ENCODE assay signal across 8 cellular contexts in the genomic region with DNA sequence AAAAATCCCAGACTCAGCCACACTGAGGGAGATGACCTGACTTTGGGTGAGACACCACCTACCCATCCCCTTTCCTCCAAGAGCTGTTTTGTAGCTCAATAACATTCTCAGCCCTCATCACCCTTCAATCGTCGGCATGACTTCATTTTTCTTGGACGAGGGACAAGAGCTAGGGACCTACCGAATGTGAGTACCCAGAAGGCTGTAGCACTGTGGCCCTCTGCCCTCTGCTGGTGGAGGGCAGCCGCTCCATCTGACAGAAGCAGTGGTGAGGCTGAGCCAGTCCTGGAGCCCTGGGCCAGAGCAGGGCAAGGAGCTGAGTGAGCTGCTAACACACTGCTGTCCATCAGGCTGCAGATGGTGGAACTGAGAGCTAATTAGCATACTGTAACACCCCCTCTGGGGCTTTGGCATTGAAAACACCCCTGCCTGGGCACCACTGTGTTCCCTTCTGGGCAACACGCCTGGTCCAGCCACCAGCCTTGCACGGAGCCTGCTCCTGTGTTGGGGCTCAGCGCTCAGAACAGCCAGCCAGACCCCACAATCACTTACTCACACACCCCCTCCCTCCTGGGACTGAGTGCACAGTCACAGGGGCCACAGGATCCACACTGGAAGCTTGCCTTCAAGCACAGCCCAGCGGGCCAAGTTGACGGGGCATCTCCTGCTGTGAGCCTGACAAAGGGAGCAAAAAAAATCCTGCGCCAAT. TPM values are rescaled to one million over a fixed set of nuclear protein-coding genes. Genes with fewer than 3 reads are reported as not detected.
DNase-seq lines count a peak whose midpoint lies in the region; ATAC-seq and TF ChIP-seq lines count a peak whose summit lies in the region.

No MANE protein-coding gene starts in this region.

- no peak overlapping the region for H3K4me2 ChIP-seq in PC-3 (ENCODE audit: low read length)
- H3K4me2 ChIP-seq in trophoblast cell (ENCODE audit: low read length), result no peak overlapping the region

- H3F3A ChIP-seq in PC-3 (ENCODE audit: low read length, unreplicated experiment), result no peaks in the 10 kb centered on the region

- DNase-seq in stimulated activated CD4-positive, alpha-beta T cell treated with anti-CD3 and anti-CD28 coated beads, Interleukin-12 subunit alpha, Interleukin-12 subunit beta, amount 100 ng/mL, for 48 hours (ENCODE audit: low read depth in 2 of 3, low spot score in 1 of 3), result peak; percentile 10 to 19 (median 13)
- DNase-seq in stimulated activated CD4-positive, alpha-beta T cell treated with anti-CD3 and anti-CD28 coated beads, Interleukin-12 subunit alpha, Interleukin-12 subunit beta, amount 100 ng/mL, for 4 hours, result no peak
- DNase-seq in PC-3 (peak; percentile 78), dorsolateral prefrontal cortex (peak in 1 of 10 donors; percentile 14), trophoblast cell (peak; percentile 51 to 74), DMS79 (lab: John Stamatoyannopoulos, UW) (no peak), putamen (ENCODE audit: low spot score) (no peak)

- H4K20me1 ChIP-seq in PC-3 (ENCODE audit: low read length), result no peaks in the 10 kb centered on the region

- H3K14ac ChIP-seq in trophoblast cell (ENCODE audit: low read length), result no peak overlapping the region

- H3K36me3 ChIP-seq in PC-3 (ENCODE audit: low read depth, low read length) (no peaks in the 10 kb centered on the region), trophoblast cell (ENCODE audit: control insufficient read depth in 1 of 2, insufficient read depth in 2 of 2, low read length in 2 of 2) (no peaks in the 10 kb centered on the region)

- no peak overlapping the region for H3K9ac ChIP-seq in PC-3 (ENCODE audit: low read length)
- H3K9ac ChIP-seq in trophoblast cell (ENCODE audit: low read length), result no peak overlapping the region

- H2AK5ac ChIP-seq in trophoblast cell (ENCODE audit: low read length), result no peak overlapping the region

- peak; percentile 82 for TF ChIP-seq CTCF in PC-3 (conservative IDR thresholded peaks at IDR 0.05; ENCODE audit: low read depth, low read length)
- TF ChIP-seq CTCF in dorsolateral prefrontal cortex (IDR thresholded peaks at IDR 0.05 in 54 of 56, conservative IDR thresholded peaks at IDR 0.05 in 2 of 56; ENCODE audit: low read depth in 1 of 56, partially characterized antibody in 56 of 56), result peak in 47 of 56 donors; percentile 8 to 53 (median 36)

- POLR2A ChIA-PET in PC-3 (lab: Charles Lee; ENCODE audit: unreplicated experiment), result no interaction called here

- H2BK12ac ChIP-seq in trophoblast cell (ENCODE audit: low read length), result no peak overlapping the region

- no peak overlapping the region for H3K4ac ChIP-seq in trophoblast cell (ENCODE audit: low read depth, low read length)

- H3K27me3 ChIP-seq in PC-3 (ENCODE audit: low read length) (no peaks in the 10 kb centered on the region), dorsolateral prefrontal cortex (peaks cover 0 to 9% (median 0%) of the 10 kb centered on the region in 45 donors), trophoblast cell (ENCODE audit: insufficient read depth, low read length) (no peaks in the 10 kb centered on the region)

- no peak overlapping the region for H3K27ac ChIP-seq in PC-3 (ENCODE audit: low read length)
- H3K27ac ChIP-seq in dorsolateral prefrontal cortex, result no peak overlapping the region
- H3K27ac ChIP-seq in trophoblast cell (ENCODE audit: low read depth, low read length), result no peak overlapping the region

- no peak overlapping the region for H4K12ac ChIP-seq in trophoblast cell (ENCODE audit: low read depth, low read length)

- intact Hi-C loops in PC-3 (cut with micrococcal nuclease), result loop anchor here (2.0 to 10.0 kb wide), 3 partner anchors 50 to 256 kb away; a partner anchor contains a TSS
- intact Hi-C loops in dorsolateral prefrontal cortex (cut with DNase I), result no loop called here

- H2BK120ac ChIP-seq in trophoblast cell (ENCODE audit: insufficient read depth, low read length, poor library complexity), result no peak overlapping the region

- H3K4me1 ChIP-seq in PC-3 (ENCODE audit: insufficient read depth, low read length), result no peaks in the 10 kb centered on the region
- H3K4me1 ChIP-seq in trophoblast cell (ENCODE audit: control insufficient read depth in 1 of 2, insufficient read depth in 2 of 2, low read length in 2 of 2), result no peaks in the 10 kb centered on the region

- WGBS in trophoblast cell (ENCODE audit: extremely low coverage, insufficient coverage, insufficient read length), result no CpG with 5 or more reads among the region's 11 CpGs

- H3K18ac ChIP-seq in trophoblast cell (ENCODE audit: low read length), result no peak overlapping the region

- H3K79me2 ChIP-seq in PC-3 (ENCODE audit: low read length) (no peaks in the 10 kb centered on the region), trophoblast cell (ENCODE audit: control insufficient read depth, insufficient read depth, low read length, poor library complexity) (no peaks in the 10 kb centered on the region)

- H3K9me3 ChIP-seq in PC-3 (ENCODE audit: low read length), result no peaks in the 10 kb centered on the region
- peaks cover 2% of the 10 kb centered on the region for H3K9me3 ChIP-seq in trophoblast cell (ENCODE audit: insufficient read depth, low read depth, low read length)

- no TSS peak for BruUV-seq in PC-3 (replicated peaks; lab: Mats Ljungman, UMichigan)

- ATAC-seq in PC-3 (peak; percentile 87), HG02763 (IDR thresholded peaks at IDR 0.05; ENCODE audit: unreplicated experiment) (no peak)

- no peaks in the 10 kb centered on the region for H3K79me1 ChIP-seq in trophoblast cell (ENCODE audit: low read length)

- no peaks in the 10 kb centered on the region for H3K9me2 ChIP-seq in PC-3 (replicated peaks; ENCODE audit: low read length)

- H2BK5ac ChIP-seq in trophoblast cell (ENCODE audit: low read depth, low read length, poor library complexity), result no peak overlapping the region

- no peak overlapping the region for H3K23ac ChIP-seq in trophoblast cell (ENCODE audit: low read length)

- H4K91ac ChIP-seq in trophoblast cell (ENCODE audit: low read depth, low read length), result no peak overlapping the region

- no peak overlapping the region for H3K4me3 ChIP-seq in PC-3 (ENCODE audit: low read length)
- H3K4me3 ChIP-seq in dorsolateral prefrontal cortex, result no peak overlapping the region
- H3K4me3 ChIP-seq in trophoblast cell (ENCODE audit: low read depth, low read length), result no peak overlapping the region

- H2AFZ ChIP-seq in PC-3 (ENCODE audit: low read length) (no peak overlapping the region), trophoblast cell (ENCODE audit: insufficient read depth, low read length, poor library complexity) (no peak overlapping the region)

- CTCF ChIA-PET in PC-3 (lab: Charles Lee), result interaction anchor here (1.0 to 2.2 kb wide), 2 partner anchors 120 to 122 kb away, joined by 5 to 24 read pairs; no protein-coding TSS in a partner anchor

- H4K8ac ChIP-seq in trophoblast cell (ENCODE audit: low read depth, low read length), result no peak overlapping the region

RNA-seq across cellular contexts. Expression of a gene that starts 18.3 kb away (rescaled TPM):
- total RNA-seq in PC-3 (2014; rRNA removed) (0.73 and 0.86 TPM in 2 replicates), dorsolateral prefrontal cortex (10 to 100 TPM in 87 of 120 experiments, 1 to 10 TPM in 33; 3.9 to 39.4 (median 12.7) TPM)
- 12.5 and 12.7 TPM in 2 replicates for polyA plus RNA-seq in trophoblast cell (2013)

RNA-seq across cellular contexts. Expression of a gene that starts 51.0 kb away (rescaled TPM):
- total RNA-seq in PC-3 (2014; rRNA removed) (26.0 and 35.5 TPM in 2 replicates), dorsolateral prefrontal cortex (10 to 100 TPM in 101 of 120 experiments, 1 to 10 TPM in 19; 5.8 to 19.1 (median 12.2) TPM)
- 7.2 and 7.4 TPM in 2 replicates for polyA plus RNA-seq in trophoblast cell (2013)

Comparison
In these comparisons a context has a peak if more than half of its experiments do, and no peak if none do; other contexts are left out.
1. DNase-seq: peak in stimulated activated CD4-positive, alpha-beta T cell treated with anti-CD3 and anti-CD28 coated beads, Interleukin-12 subunit alpha, Interleukin-12 subunit beta, amount 100 ng/mL, for 48 hours (3 of 3), PC-3 (single experiment) and trophoblast cell (2 of 2); none in stimulated activated CD4-positive, alpha-beta T cell treated with anti-CD3 and anti-CD28 coated beads, Interleukin-12 subunit alpha, Interleukin-12 subunit beta, amount 100 ng/mL, for 4 hours (single experiment), DMS79 (single experiment) and putamen (single experiment).